In genomic region chr13:46995874-46996273, GRCh38 we compare ENCODE assay signal across 11 cellular contexts.
DNase-seq lines count a peak whose midpoint lies in the region; ATAC-seq lines count a peak whose summit lies in the region.
"Had no signal": no experiment of that assay in that cellular context is flagged by ENCODE, and none has a peak within 500 bp of the region (broad histone marks: within the 10 kb centered on the region; RNA-seq: fewer than 3 reads in every experiment).

No MANE protein-coding gene starts in this region.

- DNase-seq in SKM-1 treated with dmso at 0.1 percent for 144 hours (lab: John Stamatoyannopoulos, UW; ENCODE audit: unreplicated experiment) (peak; percentile 13), SKM-1 (lab: John Stamatoyannopoulos, UW; ENCODE audit: unreplicated experiment) (no peak), naive B cell (peak; percentile 19), AG08396 (ENCODE audit: low spot score) (no peak), NCI-H748 (lab: John Stamatoyannopoulos, UW; ENCODE audit: unreplicated experiment) (no peak), NCI-H345 (lab: John Stamatoyannopoulos, UW) (no peak)
- DNase-seq: heart left ventricle; spleen; stimulated activated naive CD8-positive, alpha-beta T cell treated with anti-CD3 and anti-CD28 coated beads, Interleukin-15, Interleukin-2, amounts not matched to agents 100 U/mL and 50 U/mL, for 24 hours had no signal

- ATAC-seq in HG02571 (IDR thresholded peaks at IDR 0.05; ENCODE audit: unreplicated experiment) (peak; percentile 93), HG03432 (IDR thresholded peaks at IDR 0.05; ENCODE audit: unreplicated experiment) (peak; percentile 96), naive B cell (ENCODE audit: low read depth in 2 of 2) (peak; percentile 79 to 87)
- ATAC-seq: heart left ventricle; stimulated activated naive CD8-positive, alpha-beta T cell treated with anti-CD3 and anti-CD28 coated beads, Interleukin-15, Interleukin-2, amounts not matched to agents 100 U/mL and 50 U/mL, for 24 hours had no signal

- H3K27ac Mint-ChIP-seq in naive B cell, result peak overlapping the region in 5 of 6 donors; percentile 1 to 86 (median 8)

- H3K27me3 Mint-ChIP-seq in naive B cell, result no peaks in the 10 kb centered on the region

- peaks cover 11 to 26% (median 16%) of the 10 kb centered on the region in 3 donors for H3K4me1 Mint-ChIP-seq in naive B cell

- peaks cover 0 to 7% (median 0%) of the 10 kb centered on the region in 7 donors for H3K9me3 Mint-ChIP-seq in naive B cell

- H3K4me3 Mint-ChIP-seq in naive B cell, result peak overlapping the region in 6 of 8 donors; percentile 5 to 53 (median 24)

- H3K36me3 Mint-ChIP-seq in naive B cell, result no peaks in the 10 kb centered on the region

Comparison
In these comparisons a context has a peak if more than half of its experiments do, and no peak if none do; other contexts are left out.
1. DNase-seq: peak in SKM-1 treated with dmso at 0.1 percent for 144 hours (single experiment) and naive B cell (single experiment); none in SKM-1 (single experiment), AG08396 (single experiment), NCI-H748 (single experiment) and NCI-H345 (single experiment).
2. Peak in every context shown above with its lines, with median percentiles within 50 percentile points of each other: ATAC-seq.